Comparison of ENCODE assay signal across 18 cellular contexts in genomic region chr7:45827731-45828130, GRCh38. TPM values are rescaled to one million over a fixed set of nuclear protein-coding genes. Genes with fewer than 3 reads are reported as not detected.
"Had no signal": no experiment of that assay in that cellular context is flagged by ENCODE, and none has a peak within 500 bp of the region (broad histone marks: within the 10 kb centered on the region; RNA-seq: fewer than 3 reads in every experiment).

No MANE protein-coding gene starts in this region.

RNA-seq across cellular contexts. Expression of gene CCDC201, which starts 45.2 kb away (rescaled TPM):
- total RNA-seq: activated naive CD4-positive, alpha-beta T cell treated with anti-CD3 and anti-CD28 coated beads for 36 hours; activated naive CD4-positive, alpha-beta T cell treated with anti-CD3 and anti-CD28 coated beads, Interleukin-2, amount 50 U/mL, for 72 hours; activated naive CD8-positive, alpha-beta T cell treated with anti-CD3 and anti-CD28 coated beads for 36 hours; activated naive CD8-positive, alpha-beta T cell treated with anti-CD3 and anti-CD28 coated beads, Interleukin-2, amount 10 ng/mL, durations not matched to agents 7 days and 5 days; activated T-cell treated with anti-CD3 and anti-CD28 coated beads, Interleukin-2, amount 50 U/mL, for 4 hours; activated T-cell treated with anti-CD3 and anti-CD28 coated beads, Interleukin-2, amount 50 U/mL, for 72 hours; activated T-helper 1 cell treated with anti-CD3 and anti-CD28 coated beads, Interleukin-12 subunit alpha, Interleukin-12 subunit beta, Interleukin-2, Interleukin-4 antibody, amounts not matched to agents 30 ng/mL and 10 ng/mL and 1 ng/mL, durations not matched to agents 14 hours and 24 hours and 36 hours; activated T-helper 17 cell treated with anti-CD3 and anti-CD28 coated beads, Interleukin-2, amount 50 U/mL, for 72 hours; activated T-helper 2 cell treated with anti-CD3 and anti-CD28 coated beads, Interferon-gamma antibody, Interleukin-2, Interleukin-4, amounts not matched to agents 10 μg/mL and 5 μg/mL and 100 μg/mL, durations not matched to agents 14 hours and 24 hours and 36 hours; adrenal gland; aorta; ascending aorta; astrocyte; body of pancreas; breast epithelium; cardiac muscle cell; cerebellum had no signal
- polyA plus RNA-seq: adipose tissue, adrenal gland, aorta, cardiac muscle cell had no signal
